In genomic region chr3:134928392-134928791, GRCh38 we compare ENCODE assay signal across 15 cellular contexts.
DNase-seq lines count a peak whose midpoint lies in the region; TF ChIP-seq lines count a peak whose summit lies in the region.
"Had no signal": no experiment of that assay in that cellular context is flagged by ENCODE, and none has a peak within 500 bp of the region (broad histone marks: within the 10 kb centered on the region; RNA-seq: fewer than 3 reads in every experiment).

No MANE protein-coding gene starts in this region.

- peak; percentile 24 for DNase-seq in activated effector memory CD4-positive, alpha-beta T cell treated with anti-CD3 and anti-CD28 coated beads, Interleukin-2, amount 50 U/mL, for 16 hours
- no peak for DNase-seq in activated effector memory CD4-positive, alpha-beta T cell treated with Interleukin-2 at 50 U/mL for 16 hours
- DNase-seq in caudate nucleus (lab: John Stamatoyannopoulos, UW): peak in 37 of 61 donors; percentile 15 to 94 (median 48)
- no peak for DNase-seq in brain microvascular endothelial cell
- DNase-seq in hippocampal formation (lab: John Stamatoyannopoulos, UW): no peak
- DNase-seq in COLO829 (ENCODE audit: low spot score): no peak
- DNase-seq: BE2C; Caco-2; CD8-positive, alpha-beta T cell; DND-41; GM23248; IMR-90 had no signal

- peaks cover 11% of the 10 kb centered on the region for H3K9me3 ChIP-seq in KOPT-K1 (ENCODE audit: insufficient read depth, low read length, poor library complexity, severe bottlenecking)
- H3K9me3 ChIP-seq: A549, BE2C, Caco-2 had no signal

- TF ChIP-seq CTCF in brain microvascular endothelial cell (IDR thresholded peaks at IDR 0.05; ENCODE audit: low read depth, low read length, missing control alignments): no peak

- H3K27ac ChIP-seq in KOPT-K1 (ENCODE audit: low read depth, low read length, poor library complexity, severe bottlenecking) (peak overlapping the region; percentile 39), caudate nucleus (ENCODE audit: low read depth, low read length) (no peak overlapping the region), brain microvascular endothelial cell (no peak overlapping the region)
- H3K27ac ChIP-seq: A549, C4-2B, GM23248 had no signal

- in situ Hi-C loops in brain microvascular endothelial cell (cut with HindIII; ENCODE audit: low pct_ligation_motif_present, low sequenced_read_pairs): no loop called here

- H3K36me3 ChIP-seq in KOPT-K1 (ENCODE audit: insufficient read depth, low read length): no peaks in the 10 kb centered on the region
- H3K36me3 ChIP-seq in brain microvascular endothelial cell (replicated peaks): no peaks in the 10 kb centered on the region
- H3K36me3 ChIP-seq: BE2C had no signal

- no peak overlapping the region for H3K4me3 ChIP-seq in brain microvascular endothelial cell (ENCODE audit: low read depth, low read length)
- H3K4me3 ChIP-seq: A549, GM23248 had no signal

- no peaks in the 10 kb centered on the region for H3K27me3 ChIP-seq in brain microvascular endothelial cell (replicated peaks)
- H3K27me3 ChIP-seq: BE2C had no signal

Comparison
In these comparisons a context has a peak if more than half of its experiments do, and no peak if none do; other contexts are left out.
1. DNase-seq: peak in activated effector memory CD4-positive, alpha-beta T cell treated with anti-CD3 and anti-CD28 coated beads, Interleukin-2, amount 50 U/mL, for 16 hours (single experiment) and caudate nucleus (37 of 61); none in activated effector memory CD4-positive, alpha-beta T cell treated with Interleukin-2 at 50 U/mL for 16 hours (single experiment), brain microvascular endothelial cell (single experiment), hippocampal formation (0 of 2) and COLO829 (single experiment).